24 cellular contexts compared by ENCODE assay signal in the genomic region with DNA sequence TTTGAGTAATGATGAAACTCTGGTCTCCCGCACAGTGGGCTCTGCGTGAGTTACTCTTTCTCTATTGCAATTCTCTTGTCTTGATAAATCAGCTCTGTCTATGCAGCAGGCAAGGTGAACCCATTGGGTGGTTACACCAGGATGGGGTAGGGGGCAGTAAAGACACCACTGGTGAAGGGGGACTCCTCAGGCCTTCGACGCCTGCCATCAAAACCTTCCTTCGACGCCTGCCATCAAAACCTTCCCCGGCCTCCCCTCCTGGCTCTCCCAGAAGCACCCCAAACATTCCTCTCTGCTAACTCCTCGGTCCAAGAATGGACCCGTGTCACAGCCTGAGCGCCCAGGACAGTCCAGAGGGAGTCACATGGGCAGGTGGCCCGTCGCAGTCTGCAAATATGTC.
"Had no signal": no experiment of that assay in that cellular context is flagged by ENCODE, and none has a peak within 500 bp of the region (broad histone marks: within the 10 kb centered on the region; RNA-seq: fewer than 3 reads in every experiment).

No MANE protein-coding gene starts in this region.

- H3K9ac ChIP-seq: neural progenitor cell had no signal

- H3K27ac ChIP-seq: heart right ventricle, left lung, neural progenitor cell, sigmoid colon, testis had no signal

- H2AFZ ChIP-seq: neural progenitor cell had no signal

- H3K36me3 ChIP-seq: left lung, neural progenitor cell, sigmoid colon had no signal

- H3K4me2 ChIP-seq: neural progenitor cell, smooth muscle cell had no signal

- H3K27ac Mint-ChIP-seq: activated CD4-positive, alpha-beta memory T cell treated with anti-CD3 and anti-CD28 coated beads, Interleukin-2, amount 10 ng/mL, durations not matched to agents 7 days and 5 days; activated CD4-positive, alpha-beta T cell treated with anti-CD3 and anti-CD28 coated beads, Interleukin-2, amount 10 ng/mL, durations not matched to agents 24 days and 14 days; activated CD8-positive, alpha-beta memory T cell treated with anti-CD3 and anti-CD28 coated beads, Interleukin-2, amount 10 ng/mL, durations not matched to agents 7 days and 5 days; activated naive CD4-positive, alpha-beta T cell treated with anti-CD3 and anti-CD28 coated beads, Interleukin-2, amount 10 ng/mL, durations not matched to agents 7 days and 5 days; naive thymus-derived CD4-positive, alpha-beta T cell; neural progenitor cell; stimulated activated naive B cell treated with anti-CD40 and anti-IgM and Interleukin-4, amounts not matched to agents 10 μg/mL and 1 μg/mL and 100 μg/mL, for 72 hours; T-helper 1 cell treated with Interleukin-12 subunit alpha and Interleukin-12 subunit beta and Interleukin-4 antibody, amounts not matched to agents 30 μg/mL and 1 μg/mL, for 36 hours; type B pancreatic cell had no signal

- H3K4me3 ChIP-seq: heart right ventricle, left lung, lung, neural progenitor cell, sigmoid colon, smooth muscle cell, testis had no signal

- H3K9me3 ChIP-seq: heart right ventricle, left lung, sigmoid colon, testis had no signal

- DNase-seq: activated CD4-positive, alpha-beta memory T cell treated with anti-CD3 and anti-CD28 coated beads, Interleukin-2, amount 10 ng/mL, durations not matched to agents 7 days and 5 days; activated CD4-positive, alpha-beta T cell treated with anti-CD3 and anti-CD28 coated beads, Interleukin-2, amount 10 ng/mL, durations not matched to agents 24 days and 14 days; activated CD8-positive, alpha-beta memory T cell treated with anti-CD3 and anti-CD28 coated beads, Interleukin-2, amount 10 ng/mL, durations not matched to agents 7 days and 5 days; activated effector memory CD4-positive, alpha-beta T cell treated with anti-CD3 and anti-CD28 coated beads, Interleukin-2, amount 50 U/mL, for 16 hours; activated naive CD4-positive, alpha-beta T cell treated with anti-CD3 and anti-CD28 coated beads, Interleukin-2, amount 10 ng/mL, durations not matched to agents 7 days and 5 days; activated T-cell treated with anti-CD3 and anti-CD28 coated beads for 4 hours; effector CD4-positive, alpha-beta T cell; erythroblast; foreskin fibroblast; heart right ventricle; kidney glomerular epithelial cell; left lung; naive thymus-derived CD4-positive, alpha-beta T cell; posterior cingulate gyrus; sigmoid colon; stimulated activated CD4-positive, alpha-beta T cell treated with anti-CD3 and anti-CD28 coated beads, Interleukin-15, amount 100 ng/mL, for 24 hours; stimulated activated naive B cell treated with anti-CD40 and anti-IgM and Interleukin-4, amounts not matched to agents 10 μg/mL and 1 μg/mL and 100 μg/mL, for 72 hours; testis had no signal

- H3K27me3 ChIP-seq: heart right ventricle, left lung, neural progenitor cell, sigmoid colon, testis had no signal

- ATAC-seq: activated CD4-positive, CD25-positive, alpha-beta regulatory T cell treated with anti-CD3 and anti-CD28 coated beads, Interleukin-2, amount 50 U/mL, for 24 hours; activated CD8-positive, alpha-beta memory T cell treated with anti-CD3 and anti-CD28 coated beads, Interleukin-2, amount 10 ng/mL, durations not matched to agents 7 days and 5 days; heart right ventricle; left lung; naive thymus-derived CD4-positive, alpha-beta T cell; stimulated activated naive B cell treated with anti-CD40 and anti-IgM and Interleukin-4, amounts not matched to agents 10 μg/mL and 1 μg/mL and 100 μg/mL, for 72 hours had no signal

- H3K27me3 Mint-ChIP-seq: activated CD4-positive, alpha-beta memory T cell treated with anti-CD3 and anti-CD28 coated beads, Interleukin-2, amount 10 ng/mL, durations not matched to agents 7 days and 5 days; activated CD4-positive, alpha-beta T cell treated with anti-CD3 and anti-CD28 coated beads, Interleukin-2, amount 10 ng/mL, durations not matched to agents 24 days and 14 days; activated CD8-positive, alpha-beta memory T cell treated with anti-CD3 and anti-CD28 coated beads, Interleukin-2, amount 10 ng/mL, durations not matched to agents 7 days and 5 days; activated naive CD4-positive, alpha-beta T cell treated with anti-CD3 and anti-CD28 coated beads, Interleukin-2, amount 10 ng/mL, durations not matched to agents 7 days and 5 days; naive thymus-derived CD4-positive, alpha-beta T cell; stimulated activated naive B cell treated with anti-CD40 and anti-IgM and Interleukin-4, amounts not matched to agents 10 μg/mL and 1 μg/mL and 100 μg/mL, for 72 hours; type B pancreatic cell had no signal

- H3K4me3 Mint-ChIP-seq: activated CD4-positive, alpha-beta memory T cell treated with anti-CD3 and anti-CD28 coated beads, Interleukin-2, amount 10 ng/mL, durations not matched to agents 7 days and 5 days; activated CD4-positive, alpha-beta T cell treated with anti-CD3 and anti-CD28 coated beads, Interleukin-2, amount 10 ng/mL, durations not matched to agents 24 days and 14 days; activated CD8-positive, alpha-beta memory T cell treated with anti-CD3 and anti-CD28 coated beads, Interleukin-2, amount 10 ng/mL, durations not matched to agents 7 days and 5 days; activated naive CD4-positive, alpha-beta T cell treated with anti-CD3 and anti-CD28 coated beads, Interleukin-2, amount 10 ng/mL, durations not matched to agents 7 days and 5 days; naive thymus-derived CD4-positive, alpha-beta T cell; neural progenitor cell; stimulated activated naive B cell treated with anti-CD40 and anti-IgM and Interleukin-4, amounts not matched to agents 10 μg/mL and 1 μg/mL and 100 μg/mL, for 72 hours; T-helper 1 cell treated with Interleukin-12 subunit alpha and Interleukin-12 subunit beta and Interleukin-4 antibody, amounts not matched to agents 30 μg/mL and 1 μg/mL, for 36 hours; type B pancreatic cell had no signal

- H3K4me1 ChIP-seq: neural progenitor cell had no signal

- H3K9me3 Mint-ChIP-seq: activated CD4-positive, alpha-beta memory T cell treated with anti-CD3 and anti-CD28 coated beads, Interleukin-2, amount 10 ng/mL, durations not matched to agents 7 days and 5 days; activated CD4-positive, alpha-beta T cell treated with anti-CD3 and anti-CD28 coated beads, Interleukin-2, amount 10 ng/mL, durations not matched to agents 24 days and 14 days; activated naive CD4-positive, alpha-beta T cell treated with anti-CD3 and anti-CD28 coated beads, Interleukin-2, amount 10 ng/mL, durations not matched to agents 7 days and 5 days; naive thymus-derived CD4-positive, alpha-beta T cell; neural progenitor cell; stimulated activated naive B cell treated with anti-CD40 and anti-IgM and Interleukin-4, amounts not matched to agents 10 μg/mL and 1 μg/mL and 100 μg/mL, for 72 hours; T-helper 1 cell treated with Interleukin-12 subunit alpha and Interleukin-12 subunit beta and Interleukin-4 antibody, amounts not matched to agents 30 μg/mL and 1 μg/mL, for 36 hours; type B pancreatic cell had no signal

- H3K36me3 Mint-ChIP-seq: activated CD8-positive, alpha-beta memory T cell treated with anti-CD3 and anti-CD28 coated beads, Interleukin-2, amount 10 ng/mL, durations not matched to agents 7 days and 5 days; activated naive CD4-positive, alpha-beta T cell treated with anti-CD3 and anti-CD28 coated beads, Interleukin-2, amount 10 ng/mL, durations not matched to agents 7 days and 5 days; type B pancreatic cell had no signal
